8 cellular contexts compared by ENCODE assay signal in the genomic region with DNA sequence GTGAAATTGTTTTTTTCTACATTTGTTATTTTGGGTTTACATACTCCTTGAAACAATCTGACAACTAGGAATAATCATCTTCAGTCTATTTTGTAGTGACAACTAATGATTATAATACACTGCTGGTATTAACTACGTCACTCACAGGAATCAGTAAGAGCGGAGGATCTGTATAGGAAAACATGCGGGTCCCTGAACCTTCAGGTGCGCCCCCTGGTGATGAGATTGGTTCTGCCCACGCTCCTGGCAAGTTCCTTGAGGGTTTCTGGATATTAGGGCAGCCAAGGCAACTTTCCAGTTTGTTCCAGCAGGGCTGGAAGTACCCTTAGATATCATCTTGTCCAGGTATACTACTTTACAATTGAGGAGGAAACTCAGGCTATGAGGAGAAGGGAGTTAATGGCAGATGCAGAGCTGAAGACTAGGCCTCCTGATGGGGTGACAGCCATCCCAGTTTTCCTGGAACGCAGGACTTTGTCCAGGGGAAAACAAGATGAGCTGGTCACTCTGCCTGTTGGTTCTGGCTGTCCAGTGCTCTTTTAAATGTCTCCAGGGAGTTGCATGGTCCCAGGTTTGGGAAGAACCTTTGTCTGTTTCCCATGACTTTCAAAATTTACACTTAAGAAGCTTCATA. TPM values are rescaled to one million over a fixed set of nuclear protein-coding genes. Genes with fewer than 3 reads are reported as not detected.
DNase-seq lines count a peak whose midpoint lies in the region; TF ChIP-seq lines count a peak whose summit lies in the region.

No MANE protein-coding gene starts in this region.

- no peak overlapping the region for H3K4me3 Mint-ChIP-seq in T-helper 2 cell treated with Interferon-gamma antibody and Interleukin-4, amounts not matched to agents 5 μg/mL and 100 μg/mL, for 36 hours

- peak; percentile 47 to 57 for DNase-seq in NCI-H2081 (lab: John Stamatoyannopoulos, UW)
- DNase-seq in NCI-H2081 treated with DMSO at 0.1 percent for 48 hours (lab: John Stamatoyannopoulos, UW): no peak
- peak; percentile 32 for DNase-seq in NCI-H1092 treated with DMSO at 0.1 percent for 48 hours (lab: John Stamatoyannopoulos, UW)
- DNase-seq in T-helper 2 cell treated with Interferon-gamma antibody and Interleukin-4, amounts not matched to agents 5 μg/mL and 100 μg/mL, for 36 hours (ENCODE audit: low spot score): peak; percentile 43
- DNase-seq in amniotic epithelial cell (ENCODE audit: low read depth): peak; percentile 67
- peak; percentile 68 for DNase-seq in left ventricle myocardium inferior
- DNase-seq in skeletal muscle cell (ENCODE audit: low read depth): peak; percentile 26
- DNase-seq in OCI-M2 (lab: John Stamatoyannopoulos, UW; ENCODE audit: unreplicated experiment): no peak

- TF ChIP-seq CTCF in left ventricle myocardium inferior (IDR thresholded peaks at IDR 0.05; ENCODE audit: borderline replicate concordance): peak; percentile 83

- no peaks in the 10 kb centered on the region for H3K36me3 Mint-ChIP-seq in T-helper 2 cell treated with Interferon-gamma antibody and Interleukin-4, amounts not matched to agents 5 μg/mL and 100 μg/mL, for 36 hours (ENCODE audit: low read depth)

- no peak overlapping the region for H3K27ac ChIP-seq in left ventricle myocardium inferior (replicated peaks)

- no peaks in the 10 kb centered on the region for H3K9me3 Mint-ChIP-seq in T-helper 2 cell treated with Interferon-gamma antibody and Interleukin-4, amounts not matched to agents 5 μg/mL and 100 μg/mL, for 36 hours

- H3K4me1 ChIP-seq in left ventricle myocardium inferior: no peaks in the 10 kb centered on the region

- H3K27me3 Mint-ChIP-seq in T-helper 2 cell treated with Interferon-gamma antibody and Interleukin-4, amounts not matched to agents 5 μg/mL and 100 μg/mL, for 36 hours (ENCODE audit: low read depth): no peaks in the 10 kb centered on the region

- no peaks in the 10 kb centered on the region for H3K36me3 ChIP-seq in left ventricle myocardium inferior

- H3K4me1 Mint-ChIP-seq in T-helper 2 cell treated with Interferon-gamma antibody and Interleukin-4, amounts not matched to agents 5 μg/mL and 100 μg/mL, for 36 hours (ENCODE audit: low read depth): peaks cover 6% of the 10 kb centered on the region

- intact Hi-C loops in left ventricle myocardium inferior (cut with micrococcal nuclease): no loop called here

- H3K27ac Mint-ChIP-seq in T-helper 2 cell treated with Interferon-gamma antibody and Interleukin-4, amounts not matched to agents 5 μg/mL and 100 μg/mL, for 36 hours: no peak overlapping the region

- no peaks in the 10 kb centered on the region for H3K9me3 ChIP-seq in left ventricle myocardium inferior (replicated peaks)

- H3K4me3 ChIP-seq in left ventricle myocardium inferior (no peak overlapping the region), skeletal muscle cell (ENCODE audit: low read depth, low read length) (no peak overlapping the region)

- peaks cover 5% of the 10 kb centered on the region for H3K27me3 ChIP-seq in left ventricle myocardium inferior (ENCODE audit: low read depth)

RNA-seq across cellular contexts. Expression of gene WNT8A, which starts 15.0 kb away (rescaled TPM):
- total RNA-seq in left ventricle myocardium inferior: not detected

RNA-seq across cellular contexts. Expression of gene FAM13B, which starts 36.0 kb away (rescaled TPM):
- 22.1 TPM for total RNA-seq in left ventricle myocardium inferior

Comparison
In these comparisons a context has a peak if more than half of its experiments do, and no peak if none do; other contexts are left out.
1. DNase-seq: peak in NCI-H2081 (2 of 2), NCI-H1092 treated with DMSO at 0.1 percent for 48 hours (single experiment), T-helper 2 cell treated with Interferon-gamma antibody and Interleukin-4, amounts not matched to agents 5 μg/mL and 100 μg/mL, for 36 hours (single experiment), amniotic epithelial cell (single experiment), left ventricle myocardium inferior (single experiment) and skeletal muscle cell (single experiment); none in NCI-H2081 treated with DMSO at 0.1 percent for 48 hours (single experiment) and OCI-M2 (single experiment).